Comparison of ENCODE assay signal across 8 cellular contexts in the genomic region with DNA sequence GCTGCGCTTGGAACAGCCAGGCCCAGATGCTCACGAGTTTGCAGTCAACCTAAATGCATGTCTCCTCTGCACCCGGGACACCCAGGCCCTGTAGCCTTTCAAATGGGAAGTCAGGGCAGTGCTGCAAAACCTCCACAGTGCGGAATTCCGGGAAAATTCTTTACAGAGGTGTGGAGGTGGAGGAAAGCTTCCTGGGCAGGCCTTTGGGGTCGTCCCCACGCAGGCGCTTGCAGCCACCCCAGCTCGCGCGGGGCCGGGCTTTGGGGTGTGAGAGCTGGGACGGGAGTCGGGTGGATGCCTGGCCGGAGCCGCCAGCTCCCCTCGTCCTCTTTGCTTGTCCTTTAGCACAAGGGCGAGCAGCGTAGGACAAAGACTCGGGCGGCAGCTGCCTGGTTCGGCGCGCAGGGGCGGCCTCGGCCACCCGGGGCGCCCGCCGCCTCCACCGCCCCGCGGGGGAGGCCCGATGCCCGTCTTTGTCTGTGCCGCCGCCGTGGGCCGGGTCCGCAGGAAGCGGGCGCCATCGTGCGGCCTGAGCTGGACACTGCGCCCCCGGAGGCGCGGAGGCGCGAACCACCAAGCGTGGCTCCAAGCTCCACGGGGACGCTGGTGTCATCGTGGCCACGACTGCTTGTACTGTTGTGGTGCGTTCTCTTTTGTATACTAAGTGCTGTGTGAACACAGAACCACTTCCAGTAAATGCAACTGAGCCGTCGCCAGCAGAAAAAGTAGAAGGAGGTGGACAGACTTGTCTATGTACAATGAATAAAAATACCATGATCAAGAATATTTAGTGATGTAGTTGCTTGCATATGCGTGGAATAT.
A peak's percentile ranks its signal among the peaks of the same experiment; 100 is the strongest.
DNase-seq lines count a peak whose midpoint lies in the region; ATAC-seq lines count a peak whose summit lies in the region.

No MANE protein-coding gene starts in this region.

- ATAC-seq in GM21717 (IDR thresholded peaks at IDR 0.05; ENCODE audit: unreplicated experiment): peak; percentile 95

- DNase-seq in ELR (ENCODE audit: low read depth) (peak; percentile 61), KBM-7 (peak; percentile 83), SKM-1 treated with dmso at 0.1 percent for 144 hours (lab: John Stamatoyannopoulos, UW; ENCODE audit: unreplicated experiment) (peak; percentile 57), amygdala (lab: John Stamatoyannopoulos, UW) (peak in 48 of 56 donors; percentile 4 to 82 (median 42)), hepatic stellate cell (ENCODE audit: low spot score) (peak; percentile 74), retina (peak; percentile 94), OCI-M2 (lab: John Stamatoyannopoulos, UW; ENCODE audit: unreplicated experiment) (no peak)

- in situ Hi-C loops in KBM-7 (cut with MboI; ENCODE audit: low pct_unique_long_range_greater_than_20kb, low sequenced_read_pairs): no loop called here
